In genomic region chr3:126056681-126057546, GRCh38 we compare ENCODE assay signal across 11 cellular contexts. TPM values are rescaled to one million over a fixed set of nuclear protein-coding genes. Genes with fewer than 3 reads are reported as not detected.
DNase-seq lines count a peak whose midpoint lies in the region; ATAC-seq, FAIRE-seq and TF ChIP-seq lines count a peak whose summit lies in the region.
"Had no signal": no experiment of that assay in that cellular context is flagged by ENCODE, and none has a peak within 500 bp of the region (broad histone marks: within the 10 kb centered on the region; RNA-seq: fewer than 3 reads in every experiment).

No MANE protein-coding gene starts in this region.

- peak; percentile 21 for ATAC-seq in left lung
- ATAC-seq: naive thymus-derived CD8-positive, alpha-beta T cell had no signal

- DNase-seq in HTR-8/SVneo (ENCODE audit: insufficient read length, low spot score) (peak; percentile 24), bronchial epithelial cell (ENCODE audit: low read depth) (peak; percentile 55), left lung (no peak), spleen (peak; percentile 83), COR-L47 (lab: John Stamatoyannopoulos, UW) (no peak), 8988T (no peak)
- DNase-seq in stimulated activated CD8-positive, alpha-beta memory T cell treated with anti-CD3 and anti-CD28 coated beads, Interleukin-4, amount 100 ng/mL, for 48 hours: no peak
- DNase-seq: activated naive CD4-positive, alpha-beta T cell; effector CD4-positive, alpha-beta T cell; naive thymus-derived CD8-positive, alpha-beta T cell; NCI-H2171 treated with DMSO at 0.1 percent for 48 hours had no signal

- no peaks in the 10 kb centered on the region for H3K4me1 ChIP-seq in left lung
- H3K4me1 ChIP-seq in spleen: peaks cover 0 to 28% (median 12%) of the 10 kb centered on the region in 6 donors

- WGBS in spleen, 5 donors: 67 to 77% (median 73%) methylated on average over 11 to 15 of the region's 15 CpGs

- TF ChIP-seq CTCF in bronchial epithelial cell (IDR thresholded peaks at IDR 0.05; ENCODE audit: insufficient read depth, low read length, severe bottlenecking) (no peak), left lung (IDR thresholded peaks at IDR 0.05) (no peak), spleen (IDR thresholded peaks at IDR 0.05 in 8 of 11, conservative IDR thresholded peaks at IDR 0.05 in 3 of 11) (no peak)

- no peak overlapping the region for H3K4me3 ChIP-seq in bronchial epithelial cell (ENCODE audit: low read depth, low read length)
- no peak overlapping the region for H3K4me3 ChIP-seq in left lung
- no peak overlapping the region for H3K4me3 ChIP-seq in spleen

- TF ChIP-seq POLR2A in spleen (IDR thresholded peaks at IDR 0.05): no peak

- H3K27ac ChIP-seq in left lung (no peak overlapping the region), spleen (peak overlapping the region in 6 of 8 donors; percentile 21 to 59 (median 54))

- no peaks in the 10 kb centered on the region for H3K36me3 ChIP-seq in bronchial epithelial cell (ENCODE audit: control insufficient read depth, insufficient read depth, low read length)
- H3K36me3 ChIP-seq in left lung: no peaks in the 10 kb centered on the region
- peaks cover 0 to 24% (median 3%) of the 10 kb centered on the region in 6 donors for H3K36me3 ChIP-seq in spleen

- intact Hi-C loops in left lung (cut with DNase I): no loop called here
- intact Hi-C loops in spleen (cut with DNase I; ENCODE audit: low total_unique reads): no loop called here

- H3K9me3 ChIP-seq in left lung (no peaks in the 10 kb centered on the region), spleen (no peaks in the 10 kb centered on the region)

- FAIRE-seq in HTR-8/SVneo (lab: Jason Lieb, UNC) (no peak), bronchial epithelial cell (lab: Jason Lieb, UNC) (no peak)

- no peaks in the 10 kb centered on the region for H3K27me3 ChIP-seq in bronchial epithelial cell (ENCODE audit: control insufficient read depth, insufficient read depth, low read length)
- H3K27me3 ChIP-seq in left lung: no peaks in the 10 kb centered on the region
- H3K27me3 ChIP-seq in spleen (replicated peaks in 1 of 7): no peaks in the 10 kb centered on the region

RNA-seq across cellular contexts. Expression of gene SLC41A3, which starts 27.0 kb away (rescaled TPM):
- total RNA-seq in bronchial epithelial cell (40.1 and 61.6 TPM in 2 replicates), left lung (10 to 100 TPM; 35.1 to 48.6 TPM), spleen (10 to 100 TPM; 28.9 to 43.7 (median 35.7) TPM)
- polyA plus RNA-seq in spleen: 10 to 100 TPM; 16.3 to 19.9 (median 19.4) TPM

Comparison
In these comparisons a context has a peak if more than half of its experiments do, and no peak if none do; other contexts are left out.
1. DNase-seq: peak in HTR-8/SVneo (single experiment), bronchial epithelial cell (single experiment) and spleen (single experiment); none in left lung (0 of 2), stimulated activated CD8-positive, alpha-beta memory T cell treated with anti-CD3 and anti-CD28 coated beads, Interleukin-4, amount 100 ng/mL, for 48 hours (single experiment), COR-L47 (single experiment) and 8988T (single experiment).
2. H3K27ac ChIP-seq: peak in spleen (6 of 8); none in left lung (0 of 2).